In the genomic region with DNA sequence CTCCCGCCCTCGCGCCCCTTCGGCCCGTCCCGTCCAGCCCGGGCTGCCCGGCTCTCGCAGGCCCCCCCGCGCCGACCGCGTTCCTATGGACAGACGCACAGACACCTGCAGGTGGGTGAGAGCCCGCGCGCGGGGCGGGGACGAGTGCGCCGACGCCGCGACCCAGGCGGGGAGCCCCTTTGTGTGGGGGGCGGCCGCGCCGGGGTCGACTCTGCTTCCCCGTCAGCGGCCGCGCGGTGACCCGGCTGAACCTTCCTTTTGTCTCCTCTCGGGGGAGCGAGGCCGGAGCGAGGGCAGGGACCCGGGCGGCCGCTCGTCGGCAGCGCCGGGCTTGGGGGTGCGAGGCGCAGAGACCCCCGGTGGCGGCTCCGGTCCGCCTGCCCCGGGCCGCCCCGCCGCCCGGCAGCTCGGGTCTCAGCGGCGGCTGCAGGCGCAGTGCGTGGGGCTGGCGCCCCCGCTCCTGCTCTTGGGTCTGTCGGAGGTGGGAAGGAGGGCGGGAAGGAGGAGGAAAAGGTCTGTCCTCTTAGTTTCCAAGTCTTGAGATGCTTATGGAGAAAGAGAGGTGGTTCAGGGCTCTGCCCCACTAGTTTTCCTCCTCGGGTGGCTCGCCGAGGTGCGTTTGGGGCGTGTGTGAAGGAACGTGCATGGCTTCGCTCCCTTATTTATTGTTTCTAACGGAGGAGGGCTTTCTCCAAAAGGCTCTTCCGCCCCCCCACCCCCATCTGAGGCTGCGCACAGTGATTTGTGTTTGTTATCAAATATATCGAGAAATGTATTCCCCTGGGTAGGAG, we compare ENCODE assay signal across 7 cellular contexts.
DNase-seq lines count a peak whose midpoint lies in the region; ATAC-seq and TF ChIP-seq lines count a peak whose summit lies in the region.

No MANE protein-coding gene starts in this region.

- TF ChIP-seq CTCF in NB4 (IDR thresholded peaks at IDR 0.05; ENCODE audit: low read depth, low read length) (no peak), WI38 (IDR thresholded peaks at IDR 0.05; ENCODE audit: low read depth, low read length) (no peak), cardiac fibroblast (IDR thresholded peaks at IDR 0.05; ENCODE audit: low read depth, low read length) (no peak)

- no peak for TF ChIP-seq POLR2A in NB4 (IDR thresholded peaks at IDR 0.05; ENCODE audit: extremely low read depth, insufficient read length)

- H3K4me3 ChIP-seq in NB4 (ENCODE audit: low read depth, low read length) (peak overlapping the region; percentile 89), WI38 (ENCODE audit: low read depth, low read length) (peak overlapping the region; percentile 76), cardiac fibroblast (replicated peaks in 1 of 2; ENCODE audit: low read depth in 2 of 2, low read length in 2 of 2) (peak overlapping the region; percentile 53 to 60)

- ATAC-seq in GM18498 (IDR thresholded peaks at IDR 0.05; ENCODE audit: unreplicated experiment) (peak; percentile 53), HG02588 (IDR thresholded peaks at IDR 0.05; ENCODE audit: unreplicated experiment) (peak; percentile 46)

- DNase-seq in NB4 (ENCODE audit: low read depth) (peak; percentile 69), cardiac fibroblast (ENCODE audit: low read depth in 2 of 2) (peak; percentile 30 to 51), kidney tubule cell (ENCODE audit: low spot score) (peak; percentile 69)
- peak; percentile 40 to 50 for DNase-seq in stimulated activated CD4-positive, alpha-beta T cell treated with anti-CD3 and anti-CD28 coated beads, Interleukin-1b, Interleukin-23, amount 100 ng/mL, for 4 hours (ENCODE audit: low read depth in 2 of 2)

Comparison
In these comparisons a context has a peak if more than half of its experiments do, and no peak if none do; other contexts are left out.
1. Peak in every context shown above with its lines: DNase-seq, ATAC-seq and H3K4me3 ChIP-seq.